8 cellular contexts compared by ENCODE assay signal in the genomic region with DNA sequence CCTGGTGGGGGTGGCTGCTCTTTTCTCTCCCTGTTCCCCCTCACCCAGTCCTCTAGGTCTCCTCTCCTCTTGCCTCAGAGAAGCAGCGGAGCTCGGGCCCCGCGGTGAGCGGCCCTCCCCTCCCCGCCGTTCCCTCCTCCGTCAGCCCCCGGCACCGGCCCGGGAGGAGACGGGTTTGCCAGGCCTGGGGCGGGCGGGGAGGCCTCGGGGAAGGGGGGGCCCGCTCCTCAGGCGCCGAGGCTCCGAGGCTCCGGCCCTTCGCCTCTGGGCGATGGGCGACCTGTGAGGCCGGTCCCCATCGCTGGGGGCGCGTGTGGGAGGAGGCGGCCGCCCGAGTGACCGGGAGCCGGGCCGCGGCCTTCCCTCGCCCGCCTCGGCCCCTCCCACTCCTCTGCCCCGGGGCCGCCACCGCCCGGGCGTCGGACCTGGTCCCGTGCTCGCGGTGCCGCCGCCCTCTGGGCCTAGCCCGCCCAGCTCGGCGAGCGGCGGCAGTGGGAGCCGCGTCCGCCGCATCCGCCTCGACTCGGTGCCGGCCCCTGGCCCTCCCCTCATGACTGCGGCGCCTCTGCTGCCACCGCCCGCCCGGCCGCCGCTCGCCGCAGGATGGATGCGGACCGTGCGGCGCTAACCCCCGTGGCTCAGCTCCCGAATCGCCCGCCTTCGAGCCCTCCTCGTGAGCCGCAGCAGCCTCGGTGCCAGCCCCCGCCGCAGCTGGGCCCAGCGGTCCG. TPM values are rescaled to one million over a fixed set of nuclear protein-coding genes. Genes with fewer than 3 reads are reported as not detected.
DNase-seq lines count a peak whose midpoint lies in the region; ATAC-seq and TF ChIP-seq lines count a peak whose summit lies in the region.

No MANE protein-coding gene starts in this region.

- H3K36me3 ChIP-seq in left lung: no peaks in the 10 kb centered on the region

- no peaks in the 10 kb centered on the region for H3K9me3 ChIP-seq in left lung

- peak overlapping the region; percentile 87 to 92 for H3K4me3 ChIP-seq in left lung

- H3K27ac ChIP-seq in cingulate gyrus (ENCODE audit: low read depth, low read length) (peak overlapping the region; percentile 95), left lung (peak overlapping the region; percentile 98 to 99)

- peak in 1 of 2 donors; percentile 19 for TF ChIP-seq CTCF in left lung (IDR thresholded peaks at IDR 0.05)

- peak; percentile 64 for DNase-seq in Caki2 (ENCODE audit: low read depth)
- DNase-seq in T-helper 22 cell (ENCODE audit: low read depth): peak; percentile 24
- peak; percentile 52 to 93 for DNase-seq in left lung
- peak in 1 of 2 donors; percentile 55 for DNase-seq in stimulated activated effector memory CD8-positive, alpha-beta T cell treated with anti-CD3 and anti-CD28 coated beads, Interleukin-12 subunit alpha, Interleukin-12 subunit beta, amount 100 ng/mL, for 72 hours (ENCODE audit: low spot score in 2 of 2)
- no peak for DNase-seq in dedifferentiated amniotic fluid mesenchymal stem cell (ENCODE audit: extremely low spot score)

- ATAC-seq in GM19372 (IDR thresholded peaks at IDR 0.05; ENCODE audit: low read depth, unreplicated experiment) (peak; percentile 23), HG03442 (IDR thresholded peaks at IDR 0.05; ENCODE audit: unreplicated experiment) (peak; percentile 26), left lung (peak; percentile 41)
- peak; percentile 52 for ATAC-seq in stimulated activated effector memory CD8-positive, alpha-beta T cell treated with anti-CD3 and anti-CD28 coated beads, Interleukin-12 subunit alpha, Interleukin-12 subunit beta, amount 100 ng/mL, for 72 hours

- H3K4me1 Mint-ChIP-seq in stimulated activated effector memory CD8-positive, alpha-beta T cell treated with anti-CD3 and anti-CD28 coated beads, Interleukin-12 subunit alpha, Interleukin-12 subunit beta, amount 100 ng/mL, for 72 hours: peaks cover 25% of the 10 kb centered on the region

- H3K36me3 Mint-ChIP-seq in stimulated activated effector memory CD8-positive, alpha-beta T cell treated with anti-CD3 and anti-CD28 coated beads, Interleukin-12 subunit alpha, Interleukin-12 subunit beta, amount 100 ng/mL, for 72 hours: peaks cover 43% of the 10 kb centered on the region

- H3K27me3 ChIP-seq in left lung: no peaks in the 10 kb centered on the region

- intact Hi-C loops in left lung (cut with DNase I): loop anchor here in 1 of 2 donors (5.0 to 10.0 kb wide), 2 partner anchors 62 to 181 kb away; no protein-coding TSS in a partner anchor

- H3K27ac Mint-ChIP-seq in stimulated activated effector memory CD8-positive, alpha-beta T cell treated with anti-CD3 and anti-CD28 coated beads, Interleukin-12 subunit alpha, Interleukin-12 subunit beta, amount 100 ng/mL, for 72 hours: peak overlapping the region; percentile 90

- H3K9me3 Mint-ChIP-seq in stimulated activated effector memory CD8-positive, alpha-beta T cell treated with anti-CD3 and anti-CD28 coated beads, Interleukin-12 subunit alpha, Interleukin-12 subunit beta, amount 100 ng/mL, for 72 hours: no peaks in the 10 kb centered on the region

- H3K4me3 Mint-ChIP-seq in stimulated activated effector memory CD8-positive, alpha-beta T cell treated with anti-CD3 and anti-CD28 coated beads, Interleukin-12 subunit alpha, Interleukin-12 subunit beta, amount 100 ng/mL, for 72 hours: no peak overlapping the region

- in situ Hi-C loops in Caki2 (cut with HindIII; ENCODE audit: low pct_unique_long_range_greater_than_20kb, low sequenced_read_pairs): no loop called here

- H3K4me1 ChIP-seq in left lung: peaks cover 8 to 49% of the 10 kb centered on the region in 2 donors

RNA-seq across cellular contexts. Expression of a gene that starts 0.5 kb away (rescaled TPM):
- 17.5 and 26.5 TPM in 2 replicates for total RNA-seq in Caki2 (2014; rRNA removed; shearing (Covaris generic); ENCODE audit: low replicate concordance)
- total RNA-seq in left lung: 100 to 1,000 TPM; 185 to 245 TPM
